ENCODE assay signal across 22 cellular contexts in genomic region chr6:2258112-2258511, GRCh38.
"Had no signal": no experiment of that assay in that cellular context is flagged by ENCODE, and none has a peak within 500 bp of the region (broad histone marks: within the 10 kb centered on the region; RNA-seq: fewer than 3 reads in every experiment).

No MANE protein-coding gene starts in this region.

- H3K27me3 ChIP-seq: SJCRH30 had no signal

- DNase-seq: activated CD4-positive, alpha-beta memory T cell treated with anti-CD3 and anti-CD28 coated beads, Interleukin-2, amount 10 ng/mL, durations not matched to agents 7 days and 5 days; activated CD4-positive, alpha-beta T cell treated with anti-CD3 and anti-CD28 coated beads for 36 hours; activated CD4-positive, alpha-beta T cell treated with anti-CD3 and anti-CD28 coated beads, Interleukin-2, amount 50 U/mL, for 1 hour; activated gamma-delta T cell; activated naive CD4-positive, alpha-beta T cell treated with anti-CD3 and anti-CD28 coated beads for 36 hours; activated T-cell treated with anti-CD3 and anti-CD28 coated beads for 4 hours; activated T-cell treated with anti-CD3 and anti-CD28 coated beads, Interleukin-2, amount 50 U/mL, for 48 hours; amygdala; KG1; NCI-H1092; NCI-H1930; NCI-H2107; NCI-H2171 treated with DMSO at 0.1 percent for 48 hours; NCI-H226; NCI-H526; T-helper 17 cell; T-helper 9 cell; WERI-Rb-1 had no signal

- H3K4me3 ChIP-seq: SJCRH30 had no signal

- H3K27ac ChIP-seq: RWPE1, SJCRH30, WERI-Rb-1 had no signal

- ATAC-seq: activated CD4-positive, alpha-beta T cell treated with anti-CD3 and anti-CD28 coated beads for 36 hours; activated T-helper 17 cell treated with anti-CD3 and anti-CD28 coated beads, Interleukin-2, amount 50 U/mL, for 72 hours; Panc1; T-helper 17 cell had no signal

- H3K9me3 ChIP-seq: SJCRH30 had no signal

- H3K4me1 ChIP-seq: SJCRH30 had no signal

- H3K36me3 ChIP-seq: SJCRH30, WERI-Rb-1 had no signal
